Comparison of ENCODE assay signal across 21 cellular contexts in the genomic region with DNA sequence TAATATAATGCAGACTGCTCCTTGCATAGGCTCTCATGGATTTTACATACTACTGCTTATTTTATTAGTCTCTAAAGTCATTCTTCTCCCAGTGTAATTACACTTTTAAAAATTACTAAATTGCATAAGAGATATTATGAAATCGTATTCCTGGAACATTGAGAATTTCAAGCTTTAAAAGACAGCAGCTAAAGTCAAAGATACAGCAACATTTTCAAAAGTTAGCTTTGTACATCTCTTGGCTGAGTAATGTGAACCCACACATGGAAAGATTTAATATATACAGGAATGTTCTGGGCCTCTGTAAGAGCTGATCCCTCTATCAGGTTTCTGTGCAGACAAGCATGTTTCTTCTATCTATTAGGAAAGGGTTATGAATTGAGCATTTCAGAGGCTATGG.
DNase-seq lines count a peak whose midpoint lies in the region; ATAC-seq and TF ChIP-seq lines count a peak whose summit lies in the region.
"Had no signal": no experiment of that assay in that cellular context is flagged by ENCODE, and none has a peak within 500 bp of the region (broad histone marks: within the 10 kb centered on the region; RNA-seq: fewer than 3 reads in every experiment).

No MANE protein-coding gene starts in this region.

- H3F3A ChIP-seq in SK-N-SH (replicated peaks; ENCODE audit: insufficient read depth) = peaks cover 14% of the 10 kb centered on the region

- H3K9ac ChIP-seq in mammary epithelial cell (ENCODE audit: insufficient read depth, low read length) = no peak overlapping the region
- H3K9ac ChIP-seq in SK-N-SH = no peak overlapping the region
- peak overlapping the region in 2 of 5 donors; percentile 20 to 28 for H3K9ac ChIP-seq in subcutaneous abdominal adipose tissue (ENCODE audit: low read length in 5 of 5)

- H3K4me1 ChIP-seq in mammary epithelial cell (ENCODE audit: insufficient read depth, low read length) (peaks cover 5% of the 10 kb centered on the region), SK-N-SH (ENCODE audit: control insufficient read depth in 1 of 2, insufficient read depth in 2 of 2, low read depth in 1 of 2, low read length in 1 of 2) (peaks cover 22 to 26% of the 10 kb centered on the region in 2 experiments; a peak in 3 of 4 replicates), subcutaneous abdominal adipose tissue (ENCODE audit: control insufficient read depth in 5 of 5, insufficient read depth in 5 of 5, low read length in 5 of 5) (peaks cover 0 to 38% (median 23%) of the 10 kb centered on the region in 5 donors)

- dilution Hi-C loops in mammary epithelial cell (cut with HindIII; ENCODE audit: low sequenced_read_pairs) = no loop called here

- no peaks in the 10 kb centered on the region for H3K27me3 ChIP-seq in mammary epithelial cell (ENCODE audit: insufficient read depth, low read length)
- no peaks in the 10 kb centered on the region for H3K27me3 ChIP-seq in SK-N-SH (ENCODE audit: insufficient read depth)
- H3K27me3 ChIP-seq in subcutaneous abdominal adipose tissue (ENCODE audit: control insufficient read depth in 5 of 5, insufficient read depth in 4 of 5, low read length in 5 of 5) = no peaks in the 10 kb centered on the region

- H3K27ac Mint-ChIP-seq in MCF 10A (ENCODE audit: low read depth, unreplicated experiment) = peak overlapping the region; percentile 69
- H3K27ac Mint-ChIP-seq: activated CD4-positive, alpha-beta memory T cell treated with anti-CD3 and anti-CD28 coated beads for 36 hours; activated naive CD4-positive, alpha-beta T cell treated with anti-CD3 and anti-CD28 coated beads, Interleukin-2, amount 10 ng/mL, durations not matched to agents 7 days and 5 days; CD4-positive, CD25-positive, alpha-beta regulatory T cell; natural killer cell treated with Interleukin-12 subunit alpha and Interleukin-12 subunit beta and Interleukin-15 and Interleukin-18, amount 100 ng/mL, for 72 hours; T-helper 17 cell had no signal

- H4K20me1 ChIP-seq in mammary epithelial cell (ENCODE audit: insufficient read depth, low read length) = no peaks in the 10 kb centered on the region
- H4K20me1 ChIP-seq in SK-N-SH (ENCODE audit: insufficient read depth) = no peaks in the 10 kb centered on the region

- CTCF ChIA-PET in MCF 10A (lab: Yijun Ruan, JAX) = interaction anchor here (0.6 to 1.6 kb wide), 7 partner anchors 102 to 146 kb away, joined by 3 to 7 read pairs (median 3); no protein-coding TSS in a partner anchor
- CTCF ChIA-PET in mammary epithelial cell (lab: Charles Lee; ENCODE audit: low non-redundant PET) = no interaction called here
- CTCF ChIA-PET in SK-N-SH (lab: Yijun Ruan, JAX) = interaction anchor here (0.9 kb wide), 1 partner anchor 26 kb away, joined by 3 read pairs; no protein-coding TSS in a partner anchor

- no peaks in the 10 kb centered on the region for H3K79me2 ChIP-seq in mammary epithelial cell (ENCODE audit: insufficient read depth, low read length)
- 0 out of 2 replicates have a peak, but pooled peaks cover 6% of the 10 kb centered on the region for H3K79me2 ChIP-seq in SK-N-SH (ENCODE audit: insufficient read depth)

- TF ChIP-seq CTCF in MCF 10A (IDR thresholded peaks at IDR 0.05; ENCODE audit: unreplicated experiment) = no peak
- no peak for TF ChIP-seq CTCF in mammary epithelial cell (conservative IDR thresholded peaks at IDR 0.05 in 1 of 2, IDR thresholded peaks at IDR 0.05 in 1 of 2; ENCODE audit: extremely low read depth in 1 of 2, insufficient read depth in 1 of 2, low read depth in 1 of 2, low read length in 2 of 2)
- no peak for TF ChIP-seq CTCF in SK-N-SH (IDR thresholded peaks at IDR 0.05)

- H3K36me3 ChIP-seq in mammary epithelial cell (ENCODE audit: insufficient read depth, low read length) = no peaks in the 10 kb centered on the region
- H3K36me3 ChIP-seq in SK-N-SH (replicated peaks in 1 of 2; ENCODE audit: control insufficient read depth in 1 of 2, insufficient read depth in 2 of 2, low read length in 1 of 2) = no peaks in the 10 kb centered on the region
- no peaks in the 10 kb centered on the region for H3K36me3 ChIP-seq in subcutaneous abdominal adipose tissue (ENCODE audit: control insufficient read depth in 5 of 5, insufficient read depth in 5 of 5, low read length in 5 of 5)
- H3K36me3 ChIP-seq: thoracic aorta had no signal

- H3K27ac ChIP-seq in mammary epithelial cell (ENCODE audit: insufficient read depth, low read depth, low read length) = no peak overlapping the region
- peak overlapping the region in 1 of 2 experiments; percentile 67; a peak in 1 of 4 replicates for H3K27ac ChIP-seq in SK-N-SH (ENCODE audit: low read depth in 2 of 2, low read length in 1 of 2)
- H3K27ac ChIP-seq in subcutaneous abdominal adipose tissue (ENCODE audit: low read depth, low read length) = peak overlapping the region; percentile 65

- H3K9me3 ChIP-seq in mammary epithelial cell (replicated peaks; ENCODE audit: insufficient read depth, low read length) (no peaks in the 10 kb centered on the region), SK-N-SH (no peaks in the 10 kb centered on the region), subcutaneous abdominal adipose tissue (ENCODE audit: control insufficient read depth in 5 of 5, low read length in 5 of 5) (no peaks in the 10 kb centered on the region)
- H3K9me3 ChIP-seq: thoracic aorta had no signal

- POLR2A ChIA-PET in MCF 10A (lab: Yijun Ruan, JAX) (interaction anchor here (0.6 to 1.7 kb wide), 7 partner anchors 97 to 307 kb away, joined by 3 to 6 read pairs (median 4); a partner anchor contains a TSS), SK-N-SH (lab: Yijun Ruan, JAX) (interaction anchor here (0.5 kb wide), 1 partner anchor 1024 kb away, joined by 3 read pairs; no protein-coding TSS in a partner anchor)

- no peaks in the 10 kb centered on the region for H3K36me3 Mint-ChIP-seq in MCF 10A (ENCODE audit: insufficient read depth, unreplicated experiment)
- H3K36me3 Mint-ChIP-seq: activated CD4-positive, alpha-beta memory T cell treated with anti-CD3 and anti-CD28 coated beads for 36 hours; activated naive CD4-positive, alpha-beta T cell treated with anti-CD3 and anti-CD28 coated beads, Interleukin-2, amount 10 ng/mL, durations not matched to agents 7 days and 5 days; CD4-positive, CD25-positive, alpha-beta regulatory T cell; natural killer cell treated with Interleukin-12 subunit alpha and Interleukin-12 subunit beta and Interleukin-15 and Interleukin-18, amount 100 ng/mL, for 72 hours had no signal

- peaks cover 36% of the 10 kb centered on the region for H3K4me1 Mint-ChIP-seq in MCF 10A (ENCODE audit: insufficient read depth, unreplicated experiment)
- H3K4me1 Mint-ChIP-seq: activated naive CD4-positive, alpha-beta T cell treated with anti-CD3 and anti-CD28 coated beads, Interleukin-2, amount 10 ng/mL, durations not matched to agents 7 days and 5 days; T-helper 17 cell had no signal

- TF ChIP-seq RAD21 in SK-N-SH (IDR thresholded peaks at IDR 0.05; ENCODE audit: low read length) = no peak

- H3K9me2 ChIP-seq in SK-N-SH = no peaks in the 10 kb centered on the region

- no peak for ATAC-seq in esophagus mucosa
- ATAC-seq: activated T-cell treated with anti-CD3 and anti-CD28 coated beads, Interleukin-2, amount 50 U/mL, for 4 hours; HepG2; natural killer cell treated with Interleukin-12 subunit alpha and Interleukin-12 subunit beta and Interleukin-15 and Interleukin-18, amount 100 ng/mL, for 72 hours; T-helper 17 cell had no signal

- intact Hi-C loops in MCF 10A (cut with micrococcal nuclease) (no loop called here), mammary epithelial cell (cut with micrococcal nuclease) (no loop called here)

- H3K9me3 Mint-ChIP-seq in MCF 10A (ENCODE audit: unreplicated experiment) = no peaks in the 10 kb centered on the region
- H3K9me3 Mint-ChIP-seq: activated CD4-positive, alpha-beta memory T cell treated with anti-CD3 and anti-CD28 coated beads for 36 hours; activated T-cell treated with anti-CD3 and anti-CD28 coated beads, Interleukin-2, amount 50 U/mL, for 4 hours; natural killer cell treated with Interleukin-12 subunit alpha and Interleukin-12 subunit beta and Interleukin-15 and Interleukin-18, amount 100 ng/mL, for 72 hours had no signal

- in situ Hi-C loops in mammary epithelial cell (cut with MboI; ENCODE audit: low sequenced_read_pairs in 2 of 2) = no loop called here

- no peaks in the 10 kb centered on the region for H3K27me3 Mint-ChIP-seq in MCF 10A (ENCODE audit: insufficient read depth, unreplicated experiment)
- H3K27me3 Mint-ChIP-seq: activated CD4-positive, alpha-beta memory T cell treated with anti-CD3 and anti-CD28 coated beads for 36 hours; activated naive CD4-positive, alpha-beta T cell treated with anti-CD3 and anti-CD28 coated beads, Interleukin-2, amount 10 ng/mL, durations not matched to agents 7 days and 5 days; CD4-positive, CD25-positive, alpha-beta regulatory T cell; natural killer cell treated with Interleukin-12 subunit alpha and Interleukin-12 subunit beta and Interleukin-15 and Interleukin-18, amount 100 ng/mL, for 72 hours; T-helper 17 cell had no signal

- DNase-seq in MCF 10A (ENCODE audit: unreplicated experiment) (peak; percentile 22), mammary epithelial cell (no peak), SK-N-SH (peak; percentile 7), fibroblast of the conjunctiva (ENCODE audit: low read depth) (peak; percentile 62), NCI-H345 treated with DMSO at 0.1 percent for 48 hours (lab: John Stamatoyannopoulos, UW; ENCODE audit: unreplicated experiment) (no peak), NCI-H2107 treated with DMSO at 0.1 percent for 48 hours (lab: John Stamatoyannopoulos, UW; ENCODE audit: unreplicated experiment) (no peak)
- DNase-seq: 8988T; activated CD4-positive, alpha-beta memory T cell treated with anti-CD3 and anti-CD28 coated beads for 36 hours; activated naive CD4-positive, alpha-beta T cell treated with anti-CD3 and anti-CD28 coated beads, Interleukin-2, amount 10 ng/mL, durations not matched to agents 7 days and 5 days; activated T-cell treated with anti-CD3 and anti-CD28 coated beads, Interleukin-2, amount 50 U/mL, for 4 hours; CD4-positive, CD25-positive, alpha-beta regulatory T cell; DMS53; mesendoderm; NCI-H2029 treated with DMSO at 0.1 percent for 48 hours; SHP77; T-helper 17 cell had no signal

- no peak overlapping the region for H3K4me2 ChIP-seq in mammary epithelial cell (ENCODE audit: insufficient read depth, low read depth, low read length)
- H3K4me2 ChIP-seq in SK-N-SH = no peak overlapping the region

- 8% methylated on average over 1 of the region's 1 CpG for WGBS in mammary epithelial cell (ENCODE audit: low coverage, missing lambda C conversion rate)
- 20% methylated on average over 1 of the region's 1 CpG for WGBS in SK-N-SH (ENCODE audit: low lambda C conversion rate)

- no peak overlapping the region for H3K4me3 Mint-ChIP-seq in MCF 10A (ENCODE audit: unreplicated experiment)
- H3K4me3 Mint-ChIP-seq: activated CD4-positive, alpha-beta memory T cell treated with anti-CD3 and anti-CD28 coated beads for 36 hours; activated naive CD4-positive, alpha-beta T cell treated with anti-CD3 and anti-CD28 coated beads, Interleukin-2, amount 10 ng/mL, durations not matched to agents 7 days and 5 days; activated T-cell treated with anti-CD3 and anti-CD28 coated beads, Interleukin-2, amount 50 U/mL, for 4 hours; CD4-positive, CD25-positive, alpha-beta regulatory T cell; natural killer cell treated with Interleukin-12 subunit alpha and Interleukin-12 subunit beta and Interleukin-15 and Interleukin-18, amount 100 ng/mL, for 72 hours; T-helper 17 cell had no signal

- H3K4me3 ChIP-seq in mammary epithelial cell (replicated peaks in 1 of 3; ENCODE audit: insufficient read depth in 1 of 3, low read depth in 2 of 3, low read length in 3 of 3) = no peak overlapping the region
- H3K4me3 ChIP-seq in SK-N-SH (ENCODE audit: low read depth in 2 of 2, low read length in 1 of 2) = no peak overlapping the region
- H3K4me3 ChIP-seq in subcutaneous abdominal adipose tissue (ENCODE audit: low read depth in 1 of 5, low read length in 5 of 5) = no peak overlapping the region
- H3K4me3 ChIP-seq: thoracic aorta had no signal

- H2AFZ ChIP-seq in mammary epithelial cell (ENCODE audit: low read depth, low read length) (no peak overlapping the region), SK-N-SH (ENCODE audit: low read depth) (no peak overlapping the region)

- TF ChIP-seq EP300 in SK-N-SH (IDR thresholded peaks at IDR 0.05; ENCODE audit: borderline replicate concordance in 1 of 2, low read depth in 1 of 2, low read length in 1 of 2) = no peak

- BruUV-seq in MCF 10A (replicated peaks; lab: Mats Ljungman, UMichigan) (no TSS peak), mammary epithelial cell (replicated peaks; lab: Mats Ljungman, UMichigan) (no TSS peak)

Comparison
In these comparisons a context has a peak if more than half of its experiments do, and no peak if none do; other contexts are left out.
1. DNase-seq: peak in MCF 10A (single experiment), SK-N-SH (single experiment) and fibroblast of the conjunctiva (single experiment); none in mammary epithelial cell (single experiment), NCI-H345 treated with DMSO at 0.1 percent for 48 hours (single experiment) and NCI-H2107 treated with DMSO at 0.1 percent for 48 hours (single experiment).